ENCODE assay signal across 18 cellular contexts in the genomic region with DNA sequence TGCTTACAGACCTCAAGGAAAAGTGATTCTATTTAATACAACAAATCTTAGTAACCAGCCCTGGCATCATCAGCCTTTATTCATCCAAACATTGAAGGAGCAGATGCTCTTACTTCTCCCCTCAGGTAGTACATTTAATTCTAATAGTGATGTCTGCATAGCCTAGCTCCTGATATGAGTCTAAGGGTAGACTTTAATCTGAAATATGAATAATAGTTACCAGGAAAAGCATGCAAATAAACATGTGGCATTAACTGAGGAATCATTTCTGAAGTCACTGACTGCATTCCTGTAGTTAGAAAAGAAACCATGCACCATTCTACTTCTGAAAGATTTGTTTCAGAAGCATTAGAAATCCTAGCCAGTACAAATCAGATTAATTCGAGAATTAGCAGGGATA. TPM values are rescaled to one million over a fixed set of nuclear protein-coding genes. Genes with fewer than 3 reads are reported as not detected.
DNase-seq lines count a peak whose midpoint lies in the region; ATAC-seq and TF ChIP-seq lines count a peak whose summit lies in the region.
"Had no signal": no experiment of that assay in that cellular context is flagged by ENCODE, and none has a peak within 500 bp of the region (broad histone marks: within the 10 kb centered on the region; RNA-seq: fewer than 3 reads in every experiment).

No MANE protein-coding gene starts in this region.

- H3K4me3 ChIP-seq in left ventricle myocardium inferior = no peak overlapping the region

- H3K27me3 ChIP-seq in left ventricle myocardium inferior (ENCODE audit: low read depth) = peaks cover 44% of the 10 kb centered on the region
- H3K27me3 ChIP-seq: brain microvascular endothelial cell had no signal

- no peak for TF ChIP-seq CTCF in left ventricle myocardium inferior (IDR thresholded peaks at IDR 0.05; ENCODE audit: borderline replicate concordance)

- H3K9me3 ChIP-seq in left ventricle myocardium inferior (replicated peaks) = no peaks in the 10 kb centered on the region
- H3K9me3 ChIP-seq: SK-N-SH had no signal

- peaks cover 0 to 9% of the 10 kb centered on the region in 2 donors for H3K9me3 Mint-ChIP-seq in activated naive CD4-positive, alpha-beta T cell treated with anti-CD3 and anti-CD28 coated beads, Interleukin-2, amount 50 U/mL, for 72 hours
- H3K9me3 Mint-ChIP-seq in stimulated activated naive B cell treated with anti-CD40 and anti-IgM and Interleukin-4, amounts not matched to agents 10 μg/mL and 1 μg/mL and 100 μg/mL, for 72 hours = peaks cover 0 to 1% of the 10 kb centered on the region in 2 donors

- DNase-seq in activated naive CD4-positive, alpha-beta T cell treated with anti-CD3 and anti-CD28 coated beads, Interleukin-2, amount 50 U/mL, for 72 hours (ENCODE audit: low spot score in 2 of 2) = no peak
- DNase-seq in activated naive CD4-positive, alpha-beta T cell (lab: John Stamatoyannopoulos, UW) = no peak
- no peak for DNase-seq in stimulated activated naive B cell treated with anti-CD40 and anti-IgM and Interleukin-4, amounts not matched to agents 10 μg/mL and 1 μg/mL and 100 μg/mL, for 72 hours
- DNase-seq in left ventricle myocardium inferior = no peak
- no peak for DNase-seq in sciatic nerve (ENCODE audit: low spot score)
- DNase-seq: activated naive CD4-positive, alpha-beta T cell treated with Interleukin-2 at 50 U/mL for 16 hours; brain microvascular endothelial cell; CD8-positive, alpha-beta memory T cell; DND-41; H7; naive thymus-derived CD4-positive, alpha-beta T cell; NCI-H2081 treated with DMSO at 0.1 percent for 48 hours; NCI-H69; SK-N-SH had no signal

- no peaks in the 10 kb centered on the region for H3K4me1 ChIP-seq in left ventricle myocardium inferior

- peak; percentile 4 to 76 for ATAC-seq in activated naive CD4-positive, alpha-beta T cell treated with anti-CD3 and anti-CD28 coated beads, Interleukin-2, amount 50 U/mL, for 72 hours
- peak; percentile 46 for ATAC-seq in GM21390 (IDR thresholded peaks at IDR 0.05; ENCODE audit: unreplicated experiment)
- ATAC-seq in HG03064 (IDR thresholded peaks at IDR 0.05; ENCODE audit: low read depth, unreplicated experiment) = peak; percentile 39
- peak; percentile 26 to 41 for ATAC-seq in stimulated activated naive B cell treated with anti-CD40 and anti-IgM and Interleukin-4, amounts not matched to agents 10 μg/mL and 1 μg/mL and 100 μg/mL, for 72 hours (replicated peaks)
- ATAC-seq in HG03520 (IDR thresholded peaks at IDR 0.05; ENCODE audit: unreplicated experiment) = no peak
- no peak for ATAC-seq in sciatic nerve
- ATAC-seq: naive thymus-derived CD4-positive, alpha-beta T cell had no signal

- H3K27ac ChIP-seq in left ventricle myocardium inferior (replicated peaks) = no peak overlapping the region
- H3K27ac ChIP-seq: brain microvascular endothelial cell had no signal

- no peak overlapping the region for H3K4me3 Mint-ChIP-seq in stimulated activated naive B cell treated with anti-CD40 and anti-IgM and Interleukin-4, amounts not matched to agents 10 μg/mL and 1 μg/mL and 100 μg/mL, for 72 hours
- H3K4me3 Mint-ChIP-seq: CD8-positive, alpha-beta memory T cell; naive thymus-derived CD4-positive, alpha-beta T cell had no signal

- intact Hi-C loops in left ventricle myocardium inferior (cut with micrococcal nuclease) (no loop called here), sciatic nerve (cut with DNase I) (no loop called here)

- H3K36me3 ChIP-seq in left ventricle myocardium inferior = no peaks in the 10 kb centered on the region
- H3K36me3 ChIP-seq: brain microvascular endothelial cell had no signal

- H3K27ac Mint-ChIP-seq in activated naive CD4-positive, alpha-beta T cell treated with anti-CD3 and anti-CD28 coated beads, Interleukin-2, amount 50 U/mL, for 72 hours = peak overlapping the region in 1 of 2 donors; percentile 91
- no peak overlapping the region for H3K27ac Mint-ChIP-seq in stimulated activated naive B cell treated with anti-CD40 and anti-IgM and Interleukin-4, amounts not matched to agents 10 μg/mL and 1 μg/mL and 100 μg/mL, for 72 hours
- H3K27ac Mint-ChIP-seq: progenitor cell of endocrine pancreas had no signal

- H3K27me3 Mint-ChIP-seq in stimulated activated naive B cell treated with anti-CD40 and anti-IgM and Interleukin-4, amounts not matched to agents 10 μg/mL and 1 μg/mL and 100 μg/mL, for 72 hours = peaks cover 40 to 50% of the 10 kb centered on the region in 2 donors
- H3K27me3 Mint-ChIP-seq: progenitor cell of endocrine pancreas had no signal

- H3K4me1 Mint-ChIP-seq in stimulated activated naive B cell treated with anti-CD40 and anti-IgM and Interleukin-4, amounts not matched to agents 10 μg/mL and 1 μg/mL and 100 μg/mL, for 72 hours = peaks cover 0 to 8% of the 10 kb centered on the region in 2 donors

- H3K36me3 Mint-ChIP-seq in activated naive CD4-positive, alpha-beta T cell treated with anti-CD3 and anti-CD28 coated beads, Interleukin-2, amount 50 U/mL, for 72 hours = peaks cover 0 to 31% of the 10 kb centered on the region in 2 donors
- no peaks in the 10 kb centered on the region for H3K36me3 Mint-ChIP-seq in stimulated activated naive B cell treated with anti-CD40 and anti-IgM and Interleukin-4, amounts not matched to agents 10 μg/mL and 1 μg/mL and 100 μg/mL, for 72 hours
- H3K36me3 Mint-ChIP-seq: CD8-positive, alpha-beta memory T cell had no signal

RNA-seq across cellular contexts. Expression of a gene that starts 25.7 kb away (rescaled TPM):
- 10 to 100 TPM; 28.3 to 52.4 TPM for total RNA-seq in activated naive CD4-positive, alpha-beta T cell treated with anti-CD3 and anti-CD28 coated beads, Interleukin-2, amount 50 U/mL, for 72 hours
- 37.6 TPM for total RNA-seq in left ventricle myocardium inferior
- total RNA-seq in sciatic nerve = 69.7 TPM

RNA-seq across cellular contexts. Expression of a gene that starts 30.9 kb away (rescaled TPM):
- 10 to 100 TPM; 29.2 to 45.2 TPM for total RNA-seq in activated naive CD4-positive, alpha-beta T cell treated with anti-CD3 and anti-CD28 coated beads, Interleukin-2, amount 50 U/mL, for 72 hours
- total RNA-seq in left ventricle myocardium inferior (10.5 TPM), sciatic nerve (19.3 TPM)

Comparison
In these comparisons a context has a peak if more than half of its experiments do, and no peak if none do; other contexts are left out.
1. ATAC-seq: peak in activated naive CD4-positive, alpha-beta T cell treated with anti-CD3 and anti-CD28 coated beads, Interleukin-2, amount 50 U/mL, for 72 hours (2 of 2), GM21390 (single experiment), HG03064 (single experiment) and stimulated activated naive B cell treated with anti-CD40 and anti-IgM and Interleukin-4, amounts not matched to agents 10 μg/mL and 1 μg/mL and 100 μg/mL, for 72 hours (2 of 2); none in HG03520 (single experiment) and sciatic nerve (single experiment).